ENCODE assay signal across 1 cellular context in the genomic region with DNA sequence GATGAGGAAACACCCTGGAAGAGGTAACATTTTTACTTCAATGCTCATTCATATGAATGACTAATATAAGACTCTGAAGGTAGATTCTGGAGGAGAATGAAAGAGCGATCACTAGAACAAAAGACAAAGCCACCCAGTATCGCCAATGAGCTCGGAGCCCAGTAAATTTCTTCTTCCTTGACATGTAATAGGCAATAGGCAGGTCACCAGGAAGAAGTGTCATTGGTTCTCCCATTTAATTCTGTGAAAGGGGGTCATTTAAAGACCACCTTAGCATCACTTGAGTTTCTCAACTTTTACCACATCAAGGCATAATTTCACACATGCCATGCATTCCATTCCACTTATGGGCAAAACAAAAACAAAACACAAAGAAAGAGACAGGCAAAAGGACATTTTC.
A peak's percentile ranks its signal among the peaks of the same experiment; 100 is the strongest.
TF ChIP-seq lines count a peak whose summit lies in the region.

No MANE protein-coding gene starts in this region.

TF ChIP-seq in HCT116, 20 proteins besides CTCF, POLR2A, EP300 and RAD21 (continued from another document):
- TF ChIP-seq, protein P1, sequence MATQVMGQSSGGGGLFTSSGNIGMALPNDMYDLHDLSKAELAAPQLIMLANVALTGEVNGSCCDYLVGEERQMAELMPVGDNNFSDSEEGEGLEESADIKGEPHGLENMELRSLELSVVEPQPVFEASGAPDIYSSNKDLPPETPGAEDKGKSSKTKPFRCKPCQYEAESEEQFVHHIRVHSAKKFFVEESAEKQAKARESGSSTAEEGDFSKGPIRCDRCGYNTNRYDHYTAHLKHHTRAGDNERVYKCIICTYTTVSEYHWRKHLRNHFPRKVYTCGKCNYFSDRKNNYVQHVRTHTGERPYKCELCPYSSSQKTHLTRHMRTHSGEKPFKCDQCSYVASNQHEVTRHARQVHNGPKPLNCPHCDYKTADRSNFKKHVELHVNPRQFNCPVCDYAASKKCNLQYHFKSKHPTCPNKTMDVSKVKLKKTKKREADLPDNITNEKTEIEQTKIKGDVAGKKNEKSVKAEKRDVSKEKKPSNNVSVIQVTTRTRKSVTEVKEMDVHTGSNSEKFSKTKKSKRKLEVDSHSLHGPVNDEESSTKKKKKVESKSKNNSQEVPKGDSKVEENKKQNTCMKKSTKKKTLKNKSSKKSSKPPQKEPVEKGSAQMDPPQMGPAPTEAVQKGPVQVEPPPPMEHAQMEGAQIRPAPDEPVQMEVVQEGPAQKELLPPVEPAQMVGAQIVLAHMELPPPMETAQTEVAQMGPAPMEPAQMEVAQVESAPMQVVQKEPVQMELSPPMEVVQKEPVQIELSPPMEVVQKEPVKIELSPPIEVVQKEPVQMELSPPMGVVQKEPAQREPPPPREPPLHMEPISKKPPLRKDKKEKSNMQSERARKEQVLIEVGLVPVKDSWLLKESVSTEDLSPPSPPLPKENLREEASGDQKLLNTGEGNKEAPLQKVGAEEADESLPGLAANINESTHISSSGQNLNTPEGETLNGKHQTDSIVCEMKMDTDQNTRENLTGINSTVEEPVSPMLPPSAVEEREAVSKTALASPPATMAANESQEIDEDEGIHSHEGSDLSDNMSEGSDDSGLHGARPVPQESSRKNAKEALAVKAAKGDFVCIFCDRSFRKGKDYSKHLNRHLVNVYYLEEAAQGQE (IDR thresholded peaks at IDR 0.05; ENCODE audit: low read depth): no peak
- peak; percentile 43; the same call in 1 of the 2 replicates for TF ChIP-seq SP1 (IDR thresholded peaks at IDR 0.05; ENCODE audit: low read depth)
